11 cellular contexts compared by ENCODE assay signal in genomic region chr1:56573311-56573710, GRCh38. TPM values are rescaled to one million over a fixed set of nuclear protein-coding genes. Genes with fewer than 3 reads are reported as not detected.
DNase-seq lines count a peak whose midpoint lies in the region; ATAC-seq and TF ChIP-seq lines count a peak whose summit lies in the region.
"Had no signal": no experiment of that assay in that cellular context is flagged by ENCODE, and none has a peak within 500 bp of the region (broad histone marks: within the 10 kb centered on the region; RNA-seq: fewer than 3 reads in every experiment).

No MANE protein-coding gene starts in this region.

- ATAC-seq in HG03097 (IDR thresholded peaks at IDR 0.05; ENCODE audit: low FRiP score, unreplicated experiment) (no peak), HG03520 (IDR thresholded peaks at IDR 0.05; ENCODE audit: unreplicated experiment) (no peak)

- no peaks in the 10 kb centered on the region for H3K27me3 Mint-ChIP-seq in nephron (ENCODE audit: low read depth)
- no peaks in the 10 kb centered on the region for H3K27me3 Mint-ChIP-seq in type B pancreatic cell

- H3K4me3 Mint-ChIP-seq in nephron (peak overlapping the region; percentile 14 to 71 (median 56)), type B pancreatic cell (peak overlapping the region; percentile 76)

- H3K4me1 Mint-ChIP-seq in nephron, result peaks cover 65% of the 10 kb centered on the region
- peaks cover 62% of the 10 kb centered on the region for H3K4me1 Mint-ChIP-seq in type B pancreatic cell (ENCODE audit: unreplicated experiment)

- H3K36me3 Mint-ChIP-seq in nephron (ENCODE audit: low read depth) (peaks cover 14% of the 10 kb centered on the region), type B pancreatic cell (peaks cover 30% of the 10 kb centered on the region)

- H3K27ac Mint-ChIP-seq in nephron, result peak overlapping the region in 1 of 3 experiments; percentile 6
- peak overlapping the region; percentile 50 for H3K27ac Mint-ChIP-seq in type B pancreatic cell

- TF ChIP-seq CTCF in coronary artery (IDR thresholded peaks at IDR 0.05) (no peak), nephron (IDR thresholded peaks at IDR 0.05; ENCODE audit: unreplicated experiment in 3 of 3) (no peak), type B pancreatic cell (conservative IDR thresholded peaks at IDR 0.05) (no peak)

- H3K4me3 ChIP-seq in coronary artery, result peak overlapping the region; percentile 53

- peak overlapping the region; percentile 19 to 24 for H3K27ac ChIP-seq in coronary artery

- DNase-seq in NCI-H748 (lab: John Stamatoyannopoulos, UW; ENCODE audit: unreplicated experiment), result peak; percentile 18
- DNase-seq in NCI-H748 treated with DMSO at 0.1 percent for 48 hours (lab: John Stamatoyannopoulos, UW), result no peak
- no peak for DNase-seq in coronary artery (ENCODE audit: low spot score)
- no peak for DNase-seq in type B pancreatic cell (ENCODE audit: extremely low spot score, unreplicated experiment)
- DNase-seq in activated naive CD4-positive, alpha-beta T cell treated with Interleukin-2 at 50 U/mL for 16 hours, result no peak
- DNase-seq: amniotic stem cell; stimulated activated CD4-positive, alpha-beta T cell treated with anti-CD3 and anti-CD28 coated beads, Interleukin-15, amount 100 ng/mL, for 24 hours; T1000 had no signal

- H3K9me3 Mint-ChIP-seq in nephron (no peaks in the 10 kb centered on the region), type B pancreatic cell (no peaks in the 10 kb centered on the region)

RNA-seq across cellular contexts. Expression of gene PLPP3, which starts 6.1 kb away (rescaled TPM):
- 32.6 and 79.0 TPM in 2 replicates for total RNA-seq in type B pancreatic cell (ENCODE audit: low replicate concordance)
